In the genomic region with DNA sequence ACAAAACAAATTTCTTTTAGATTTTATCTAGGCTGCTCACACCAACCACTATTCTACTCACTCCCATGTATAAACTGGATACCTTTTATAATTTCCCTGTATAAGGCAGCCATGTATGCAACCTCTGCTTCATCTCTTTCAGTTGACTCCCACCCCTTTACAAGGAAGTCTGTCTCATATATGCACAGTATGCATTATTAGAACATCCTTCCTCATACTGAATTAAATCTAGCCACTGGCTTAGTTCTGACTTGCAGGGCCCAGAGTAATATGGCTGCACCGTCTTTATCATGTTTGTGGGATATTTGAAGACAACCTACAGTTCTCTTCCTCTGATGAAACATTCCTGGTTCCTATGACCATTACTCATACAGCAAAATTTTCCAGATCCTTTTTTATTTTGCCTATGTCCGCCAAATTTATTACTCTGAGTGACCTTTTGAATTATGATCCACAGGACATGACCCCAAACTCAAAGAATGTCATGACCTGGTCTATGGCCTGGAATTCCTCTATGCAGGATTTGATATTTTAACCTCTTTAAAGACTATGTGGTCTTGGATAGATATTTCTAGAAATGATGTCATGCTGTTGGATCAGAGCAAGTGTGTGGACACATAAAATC, we compare ENCODE assay signal across 18 cellular contexts.
DNase-seq lines count a peak whose midpoint lies in the region; ATAC-seq, FAIRE-seq and TF ChIP-seq lines count a peak whose summit lies in the region.
"Had no signal": no experiment of that assay in that cellular context is flagged by ENCODE, and none has a peak within 500 bp of the region (broad histone marks: within the 10 kb centered on the region; RNA-seq: fewer than 3 reads in every experiment).

No MANE protein-coding gene starts in this region.

- H4K20me1 ChIP-seq in BLaER1, result no peaks in the 10 kb centered on the region
- no peaks in the 10 kb centered on the region for H4K20me1 ChIP-seq in Loucy (ENCODE audit: insufficient read depth, low read length, poor library complexity, severe bottlenecking)
- no peaks in the 10 kb centered on the region for H4K20me1 ChIP-seq in endothelial cell of umbilical vein (replicated peaks; ENCODE audit: control insufficient read depth, extremely low read depth, insufficient read depth, low read length)

- H3K9me3 ChIP-seq in BLaER1, result no peaks in the 10 kb centered on the region
- H3K9me3 ChIP-seq in Loucy (ENCODE audit: insufficient read depth, low read depth, low read length), result peaks cover 13% of the 10 kb centered on the region
- no peaks in the 10 kb centered on the region for H3K9me3 ChIP-seq in endothelial cell of umbilical vein (replicated peaks; ENCODE audit: control insufficient read depth, insufficient read depth, low read length)
- H3K9me3 ChIP-seq in mesenchymal stem cell (ENCODE audit: control insufficient read depth, low read length), result no peaks in the 10 kb centered on the region
- H3K9me3 ChIP-seq: gastroesophageal sphincter, upper lobe of right lung had no signal

- no peak overlapping the region for H4K8ac ChIP-seq in mesenchymal stem cell (ENCODE audit: low read length)

- no peak overlapping the region for H3K14ac ChIP-seq in mesenchymal stem cell (ENCODE audit: low read length in 2 of 2)

- peaks cover 29% of the 10 kb centered on the region for H3K4me1 Mint-ChIP-seq in stimulated activated effector memory CD8-positive, alpha-beta T cell treated with anti-CD3 and anti-CD28 coated beads, Interleukin-12 subunit alpha, Interleukin-12 subunit beta, amount 100 ng/mL, for 72 hours

- intact Hi-C loops in endothelial cell of umbilical vein (cut with micrococcal nuclease), result no loop called here

- no peaks in the 10 kb centered on the region for H3K36me3 Mint-ChIP-seq in stimulated activated effector memory CD8-positive, alpha-beta T cell treated with anti-CD3 and anti-CD28 coated beads, Interleukin-12 subunit alpha, Interleukin-12 subunit beta, amount 100 ng/mL, for 72 hours
- H3K36me3 Mint-ChIP-seq: CD4-positive, CD25-positive, alpha-beta regulatory T cell had no signal

- CTCF ChIA-PET in endothelial cell of umbilical vein (lab: Charles Lee), result interaction anchor here (1.7 kb wide), 1 partner anchor 204 kb away, joined by 6 read pairs; no protein-coding TSS in a partner anchor

- no peak for ATAC-seq in GM18868 (IDR thresholded peaks at IDR 0.05; ENCODE audit: unreplicated experiment)
- ATAC-seq in GM21786 (IDR thresholded peaks at IDR 0.05; ENCODE audit: unreplicated experiment), result no peak
- no peak for ATAC-seq in stimulated activated effector memory CD8-positive, alpha-beta T cell treated with anti-CD3 and anti-CD28 coated beads, Interleukin-12 subunit alpha, Interleukin-12 subunit beta, amount 100 ng/mL, for 72 hours
- ATAC-seq: gastroesophageal sphincter, T-helper 17 cell, upper lobe of right lung had no signal

- 0 out of 2 replicates have a peak, but pooled peaks cover 4% of the 10 kb centered on the region for H3F3A ChIP-seq in Loucy (ENCODE audit: low read depth)

- no peak overlapping the region for H2BK120ac ChIP-seq in mesenchymal stem cell (ENCODE audit: low read depth, low read length)

- no peak overlapping the region for H3K4me3 Mint-ChIP-seq in stimulated activated effector memory CD8-positive, alpha-beta T cell treated with anti-CD3 and anti-CD28 coated beads, Interleukin-12 subunit alpha, Interleukin-12 subunit beta, amount 100 ng/mL, for 72 hours
- H3K4me3 Mint-ChIP-seq: CD4-positive, CD25-positive, alpha-beta regulatory T cell; T-helper 17 cell had no signal

- BruUV-seq in endothelial cell of umbilical vein (replicated peaks; lab: Mats Ljungman, UMichigan), result no TSS peak

- dilution Hi-C loops in endothelial cell of umbilical vein (cut with MboI; ENCODE audit: extremely low pct_ligation_motif_present, low sequenced_read_pairs), result no loop called here

- no peaks in the 10 kb centered on the region for H3K79me1 ChIP-seq in mesenchymal stem cell (replicated peaks; ENCODE audit: low read length, poor library complexity, severe bottlenecking)

- H3K27me3 ChIP-seq in BLaER1 (no peaks in the 10 kb centered on the region), Loucy (ENCODE audit: insufficient read depth, low read length, poor library complexity, severe bottlenecking) (no peaks in the 10 kb centered on the region), endothelial cell of umbilical vein (ENCODE audit: control insufficient read depth in 2 of 2, insufficient read depth in 2 of 2, low read length in 2 of 2) (no peaks in the 10 kb centered on the region), mesenchymal stem cell (ENCODE audit: control insufficient read depth in 1 of 2, insufficient read depth in 1 of 2, low read length in 2 of 2) (no peaks in the 10 kb centered on the region)
- H3K27me3 ChIP-seq: gastroesophageal sphincter, upper lobe of right lung had no signal

- no peak for FAIRE-seq in endothelial cell of umbilical vein (lab: Jason Lieb, UNC)

- H3K18ac ChIP-seq in mesenchymal stem cell (ENCODE audit: low read depth in 1 of 2, low read length in 2 of 2), result no peak overlapping the region

- H3K9ac ChIP-seq in BLaER1 (no peak overlapping the region), Loucy (ENCODE audit: low read depth, low read length, poor library complexity, severe bottlenecking) (peak overlapping the region; percentile 26), endothelial cell of umbilical vein (replicated peaks; ENCODE audit: extremely low read depth, insufficient read depth, low read length) (no peak overlapping the region), mesenchymal stem cell (ENCODE audit: low read length) (no peak overlapping the region)

- H3K4ac ChIP-seq in mesenchymal stem cell (ENCODE audit: low read depth in 1 of 2, low read length in 2 of 2), result no peak overlapping the region

- H2BK15ac ChIP-seq in mesenchymal stem cell (ENCODE audit: low read depth, poor library complexity, severe bottlenecking), result no peak overlapping the region

- peak; percentile 54 for DNase-seq in endothelial cell of umbilical vein (ENCODE audit: low read depth, low spot score)
- DNase-seq in mesenchymal stem cell, result peak; percentile 55
- DNase-seq in stimulated activated CD8-positive, alpha-beta memory T cell treated with anti-CD3 and anti-CD28 coated beads, Interleukin-4, amount 100 ng/mL, for 48 hours, result no peak
- DNase-seq in stimulated activated effector memory CD8-positive, alpha-beta T cell treated with anti-CD3 and anti-CD28 coated beads, Interleukin-12 subunit alpha, Interleukin-12 subunit beta, amount 100 ng/mL, for 72 hours (ENCODE audit: low spot score in 2 of 2), result no peak
- DNase-seq: activated effector memory CD4-positive, alpha-beta T cell treated with Interleukin-2 at 50 U/mL for 16 hours; amygdala; CD4-positive, CD25-positive, alpha-beta regulatory T cell; DMS79; NCI-H1694 treated with DMSO at 0.1 percent for 48 hours; stimulated activated naive CD4-positive, alpha-beta T cell treated with Interleukin-2 at 50 U/mL for 16 hours; T-helper 17 cell; upper lobe of right lung had no signal

- H3K4me1 ChIP-seq in BLaER1, result peaks cover 44% of the 10 kb centered on the region
- H3K4me1 ChIP-seq in Loucy (ENCODE audit: insufficient read depth, low read length, poor library complexity, severe bottlenecking), result peaks cover 64% of the 10 kb centered on the region
- peaks cover 18% of the 10 kb centered on the region for H3K4me1 ChIP-seq in endothelial cell of umbilical vein (ENCODE audit: control insufficient read depth, extremely low read depth, insufficient read depth, low read length)
- peaks cover 2% of the 10 kb centered on the region for H3K4me1 ChIP-seq in mesenchymal stem cell (ENCODE audit: control insufficient read depth, insufficient read depth, low read depth, low read length)

- H3K36me3 ChIP-seq in BLaER1 (no peaks in the 10 kb centered on the region), Loucy (ENCODE audit: insufficient read depth, low read length) (no peaks in the 10 kb centered on the region; the same call in 1 of the 2 replicates), endothelial cell of umbilical vein (ENCODE audit: control insufficient read depth in 2 of 2, extremely low read depth in 1 of 2, insufficient read depth in 2 of 2, low read length in 2 of 2) (no peaks in the 10 kb centered on the region), mesenchymal stem cell (ENCODE audit: control insufficient read depth in 1 of 2, insufficient read depth in 2 of 2, low read depth in 1 of 2, low read length in 2 of 2) (no peaks in the 10 kb centered on the region)
- H3K36me3 ChIP-seq: gastroesophageal sphincter, upper lobe of right lung had no signal

- H3K27ac ChIP-seq in BLaER1 (no peak overlapping the region), endothelial cell of umbilical vein (ENCODE audit: insufficient read depth, low read depth, low read length) (no peak overlapping the region), mesenchymal stem cell (ENCODE audit: low read length, poor library complexity, severe bottlenecking) (peak overlapping the region; percentile 56)
- H3K27ac ChIP-seq: gastroesophageal sphincter, upper lobe of right lung had no signal

- H3K79me2 ChIP-seq in Loucy (ENCODE audit: insufficient read depth, low read length), result no peaks in the 10 kb centered on the region
- no peaks in the 10 kb centered on the region for H3K79me2 ChIP-seq in endothelial cell of umbilical vein (ENCODE audit: control insufficient read depth, insufficient read depth, low read length)

- no peak overlapping the region for H3K23ac ChIP-seq in mesenchymal stem cell (ENCODE audit: low read length in 2 of 2)

- H3K27ac Mint-ChIP-seq in stimulated activated effector memory CD8-positive, alpha-beta T cell treated with anti-CD3 and anti-CD28 coated beads, Interleukin-12 subunit alpha, Interleukin-12 subunit beta, amount 100 ng/mL, for 72 hours, result no peak overlapping the region
- H3K27ac Mint-ChIP-seq: CD4-positive, CD25-positive, alpha-beta regulatory T cell; T-helper 17 cell had no signal

- no peaks in the 10 kb centered on the region for H3K9me3 Mint-ChIP-seq in stimulated activated effector memory CD8-positive, alpha-beta T cell treated with anti-CD3 and anti-CD28 coated beads, Interleukin-12 subunit alpha, Interleukin-12 subunit beta, amount 100 ng/mL, for 72 hours

- WGBS in mesenchymal stem cell, result 41% methylated on average over 2 of the region's 2 CpGs

- no peaks in the 10 kb centered on the region for H3K9me2 ChIP-seq in Loucy (replicated peaks; ENCODE audit: low read depth, low read length)

- H2BK5ac ChIP-seq in mesenchymal stem cell (ENCODE audit: low read depth, low read length, poor library complexity, severe bottlenecking), result no peak overlapping the region

- POLR2A ChIA-PET in endothelial cell of umbilical vein (lab: Charles Lee), result no interaction called here

- 0 out of 2 replicates have a peak overlapping the region, but pooled peaks have one; percentile 29 for H3K4me2 ChIP-seq in BLaER1
- H3K4me2 ChIP-seq in Loucy (ENCODE audit: low read depth, low read length, poor library complexity, severe bottlenecking), result peak overlapping the region; percentile 77
- H3K4me2 ChIP-seq in endothelial cell of umbilical vein (ENCODE audit: insufficient read depth, low read length), result no peak overlapping the region
- no peak overlapping the region for H3K4me2 ChIP-seq in mesenchymal stem cell (ENCODE audit: low read length, poor library complexity, severe bottlenecking)

- TF ChIP-seq POLR2A in endothelial cell of umbilical vein (IDR thresholded peaks at IDR 0.05; ENCODE audit: low read depth, low read length), result no peak

- H2AFZ ChIP-seq in Loucy (ENCODE audit: low read length), result no peak overlapping the region
- no peak overlapping the region for H2AFZ ChIP-seq in endothelial cell of umbilical vein (ENCODE audit: low read depth, low read length)
- H2AFZ ChIP-seq in mesenchymal stem cell (ENCODE audit: low read depth, low read length), result no peak overlapping the region

- no peaks in the 10 kb centered on the region for H3K9me1 ChIP-seq in endothelial cell of umbilical vein (replicated peaks; ENCODE audit: control insufficient read depth, extremely low read depth, insufficient read depth, low read length)

- no peak for TF ChIP-seq CTCF in Loucy (conservative IDR thresholded peaks at IDR 0.05; ENCODE audit: low read length)
- TF ChIP-seq CTCF in endothelial cell of umbilical vein (IDR thresholded peaks at IDR 0.05; ENCODE audit: extremely low read depth in 1 of 2, insufficient read depth in 1 of 2, low read depth in 1 of 2, low read length in 2 of 2), result no peak

- no peak overlapping the region for H2AK5ac ChIP-seq in mesenchymal stem cell (ENCODE audit: low read length, severe bottlenecking)

- H3K4me3 ChIP-seq in BLaER1 (no peak overlapping the region), Loucy (ENCODE audit: low read length, poor library complexity, severe bottlenecking) (peak overlapping the region; percentile 57), endothelial cell of umbilical vein (replicated peaks in 1 of 3; ENCODE audit: insufficient read depth in 1 of 3, low read depth in 1 of 3, low read length in 3 of 3) (no peak overlapping the region), mesenchymal stem cell (ENCODE audit: insufficient read depth in 1 of 2, low read depth in 1 of 2, low read length in 2 of 2) (no peak overlapping the region)
- H3K4me3 ChIP-seq: gastroesophageal sphincter, lung, upper lobe of right lung had no signal

- H4K91ac ChIP-seq in mesenchymal stem cell (ENCODE audit: low read length), result no peak overlapping the region

- H2BK12ac ChIP-seq in mesenchymal stem cell (ENCODE audit: low read length in 2 of 2), result peak overlapping the region in 1 of 2 experiments; percentile 77

Comparison
In these comparisons a context has a peak if more than half of its experiments do, and no peak if none do; other contexts are left out.
1. H3K4me2 ChIP-seq: peak in BLaER1 (single experiment) and Loucy (single experiment); none in endothelial cell of umbilical vein (single experiment) and mesenchymal stem cell (single experiment).
2. DNase-seq: peak in endothelial cell of umbilical vein (single experiment) and mesenchymal stem cell (single experiment); none in stimulated activated CD8-positive, alpha-beta memory T cell treated with anti-CD3 and anti-CD28 coated beads, Interleukin-4, amount 100 ng/mL, for 48 hours (single experiment) and stimulated activated effector memory CD8-positive, alpha-beta T cell treated with anti-CD3 and anti-CD28 coated beads, Interleukin-12 subunit alpha, Interleukin-12 subunit beta, amount 100 ng/mL, for 72 hours (0 of 2).